ENCODE assay signal across 23 cellular contexts in genomic region chr3:122443090-122443489, GRCh38. TPM values are rescaled to one million over a fixed set of nuclear protein-coding genes. Genes with fewer than 3 reads are reported as not detected.
DNase-seq lines count a peak whose midpoint lies in the region; ATAC-seq and TF ChIP-seq lines count a peak whose summit lies in the region.
"Had no signal": no experiment of that assay in that cellular context is flagged by ENCODE, and none has a peak within 500 bp of the region (broad histone marks: within the 10 kb centered on the region; RNA-seq: fewer than 3 reads in every experiment).

No MANE protein-coding gene starts in this region.

- H3K9me3 ChIP-seq in iPS DF 6.9 (ENCODE audit: control insufficient read depth, insufficient read depth, low read length) = no peaks in the 10 kb centered on the region
- no peaks in the 10 kb centered on the region for H3K9me3 ChIP-seq in parathyroid adenoma (ENCODE audit: control insufficient read depth, low read length)
- H3K9me3 ChIP-seq: esophagus muscularis mucosa, SJSA1, suprapubic skin, vagina had no signal

- peaks cover 35% of the 10 kb centered on the region for H3K79me2 ChIP-seq in parathyroid adenoma

- H3K36me3 ChIP-seq in H7 (replicated peaks; ENCODE audit: control insufficient read depth, insufficient read depth, low read length) (peaks cover 8% of the 10 kb centered on the region), iPS DF 6.9 (ENCODE audit: control insufficient read depth, insufficient read depth, low read length) (peaks cover 2% of the 10 kb centered on the region; the same call in 1 of the 2 replicates), parathyroid adenoma (ENCODE audit: control insufficient read depth, insufficient read depth, low read length) (no peaks in the 10 kb centered on the region)

- no CpG with 5 or more reads among the region's 10 CpGs for WGBS in iPS DF 6.9 (ENCODE audit: insufficient coverage, insufficient read length)

- no peak overlapping the region for H3K9ac ChIP-seq in parathyroid adenoma

- H3K4me3 ChIP-seq in H7 (ENCODE audit: insufficient read depth, low read depth, low read length) = no peak overlapping the region
- H3K4me3 ChIP-seq in iPS DF 6.9 (ENCODE audit: low read length) = no peak overlapping the region
- no peak overlapping the region for H3K4me3 ChIP-seq in parathyroid adenoma (ENCODE audit: low read depth, low read length)
- H3K4me3 ChIP-seq: esophagus muscularis mucosa, mucosa of descending colon, SJSA1, suprapubic skin, vagina had no signal

- no peak for TF ChIP-seq CTCF in parathyroid adenoma (IDR thresholded peaks at IDR 0.05)

- ATAC-seq in GM21367 (IDR thresholded peaks at IDR 0.05; ENCODE audit: unreplicated experiment) (no peak), HG02678 (IDR thresholded peaks at IDR 0.05; ENCODE audit: unreplicated experiment) (no peak), GM21360 (IDR thresholded peaks at IDR 0.05; ENCODE audit: unreplicated experiment) (no peak)
- ATAC-seq: activated T-helper 17 cell treated with anti-CD3 and anti-CD28 coated beads, Interleukin-2, amount 50 U/mL, for 72 hours; left ventricle myocardium superior; mucosa of descending colon had no signal

- H3K27ac ChIP-seq in iPS DF 6.9 (ENCODE audit: low read length) (no peak overlapping the region), parathyroid adenoma (peak overlapping the region; percentile 74)
- H3K27ac ChIP-seq: esophagus muscularis mucosa, SJSA1, suprapubic skin, vagina had no signal

- H3K27me3 ChIP-seq in H7 (ENCODE audit: control insufficient read depth, insufficient read depth, low read length) (no peaks in the 10 kb centered on the region), iPS DF 6.9 (ENCODE audit: control insufficient read depth, insufficient read depth, low read length) (no peaks in the 10 kb centered on the region), parathyroid adenoma (ENCODE audit: control insufficient read depth, insufficient read depth, low read length) (no peaks in the 10 kb centered on the region)
- H3K27me3 ChIP-seq: esophagus muscularis mucosa, SJSA1, suprapubic skin, vagina had no signal

- H3K4me1 ChIP-seq in iPS DF 6.9 (ENCODE audit: control insufficient read depth, insufficient read depth, low read length) = peaks cover 3% of the 10 kb centered on the region; the same call in 1 of the 2 replicates
- peaks cover 15% of the 10 kb centered on the region for H3K4me1 ChIP-seq in parathyroid adenoma
- H3K4me1 ChIP-seq: esophagus muscularis mucosa, SJSA1, suprapubic skin, vagina had no signal

- peak; percentile 40 for DNase-seq in H7
- DNase-seq in SK-N-DZ (ENCODE audit: low spot score) = peak; percentile 57
- DNase-seq in iPS DF 6.9 (ENCODE audit: low read depth, low spot score) = peak; percentile 47
- no peak for DNase-seq in retina
- DNase-seq: activated CD4-positive, alpha-beta T cell treated with anti-CD3 and anti-CD28 coated beads, Interleukin-2, amount 10 ng/mL, durations not matched to agents 7 days and 5 days; activated naive CD8-positive, alpha-beta T cell treated with anti-CD3 and anti-CD28 coated beads for 36 hours; cerebellar nuclear complex; effector CD8-positive, alpha-beta T cell; left ventricle myocardium superior; mucosa of descending colon; NCI-H1105; NCI-H2081; NCI-H446 treated with DMSO at 0.1 percent for 48 hours; NK-92 treated with Interleukin-12 subunit alpha and Interleukin-12 subunit beta, amount 100 ng/mL, for 24 hours had no signal

- no peak overlapping the region for H3K4me2 ChIP-seq in parathyroid adenoma (ENCODE audit: low read length)

- H2AFZ ChIP-seq in parathyroid adenoma = no peak overlapping the region

RNA-seq across cellular contexts. Expression of gene WDR5B, which starts 27.2 kb away (rescaled TPM):
- total RNA-seq in H7 (2014; rRNA removed; shearing (Covaris generic)) = 1.1 and 1.2 TPM in 2 replicates
- polyA plus RNA-seq in SK-N-DZ (2014; cell fraction: cytosol; rRNA removed) = 13.8 and 13.9 TPM in 2 replicates
- polyA plus RNA-seq in SK-N-DZ (2014; cell fraction: nucleus; rRNA removed) = 9.4 and 10.6 TPM in 2 replicates

RNA-seq across cellular contexts. Expression of gene FAM162A, which starts 59.1 kb away (rescaled TPM):
- 59.3 and 82.0 TPM in 2 replicates for total RNA-seq in H7 (2014; rRNA removed; shearing (Covaris generic))
- polyA plus RNA-seq in SK-N-DZ (2014; cell fraction: cytosol; rRNA removed) = 32.6 and 37.8 TPM in 2 replicates
- 21.8 and 32.7 TPM in 2 replicates for polyA plus RNA-seq in SK-N-DZ (2014; cell fraction: nucleus; rRNA removed)
